ENCODE assay signal across 15 cellular contexts in genomic region chr5:149761461-149761860, GRCh38. TPM values are rescaled to one million over a fixed set of nuclear protein-coding genes. Genes with fewer than 3 reads are reported as not detected.
DNase-seq lines count a peak whose midpoint lies in the region; ATAC-seq, FAIRE-seq and TF ChIP-seq lines count a peak whose summit lies in the region.
"Had no signal": no experiment of that assay in that cellular context is flagged by ENCODE, and none has a peak within 500 bp of the region (broad histone marks: within the 10 kb centered on the region; RNA-seq: fewer than 3 reads in every experiment).

No MANE protein-coding gene starts in this region.

- peaks cover 36% of the 10 kb centered on the region for H3K4me1 Mint-ChIP-seq in type B pancreatic cell (ENCODE audit: unreplicated experiment)
- H3K4me1 Mint-ChIP-seq: CD8-positive, alpha-beta memory T cell had no signal

- H3K4me3 ChIP-seq in epithelial cell of proximal tubule (ENCODE audit: low read depth, low read length), result no peak overlapping the region
- H3K4me3 ChIP-seq: BLaER1, GM23338 had no signal

- DNase-seq in D721Med (ENCODE audit: insufficient read length, low spot score) (no peak), epithelial cell of proximal tubule (ENCODE audit: low read depth) (peak; percentile 76), kidney tubule cell (ENCODE audit: low spot score) (peak; percentile 68), type B pancreatic cell (ENCODE audit: extremely low spot score, unreplicated experiment) (no peak), NCI-H748 (lab: John Stamatoyannopoulos, UW; ENCODE audit: unreplicated experiment) (no peak), DMS79 treated with DMSO at 0.1 percent for 48 hours (lab: John Stamatoyannopoulos, UW) (no peak)
- DNase-seq in stimulated activated naive CD8-positive, alpha-beta T cell treated with anti-CD3 and anti-CD28 coated beads, Interleukin-15, Interleukin-2, amounts not matched to agents 100 U/mL and 50 U/mL, for 24 hours, result no peak
- DNase-seq: AML-193; Caco-2; CD8-positive, alpha-beta memory T cell; DMS 273 treated with DMSO at 0.1 percent for 48 hours; H9 had no signal

- no peaks in the 10 kb centered on the region for H3K9me3 Mint-ChIP-seq in type B pancreatic cell

- TF ChIP-seq CTCF in D721Med (IDR thresholded peaks at IDR 0.05; ENCODE audit: insufficient read depth, missing control alignments) (no peak), epithelial cell of proximal tubule (conservative IDR thresholded peaks at IDR 0.05; ENCODE audit: low read depth, low read length) (no peak), type B pancreatic cell (conservative IDR thresholded peaks at IDR 0.05) (no peak)

- H3K4me3 Mint-ChIP-seq in type B pancreatic cell, result no peak overlapping the region
- H3K4me3 Mint-ChIP-seq: CD8-positive, alpha-beta memory T cell; GM23338; H9; IgD-negative memory B cell had no signal

- no peaks in the 10 kb centered on the region for H3K27me3 Mint-ChIP-seq in type B pancreatic cell
- H3K27me3 Mint-ChIP-seq: CD8-positive, alpha-beta memory T cell; IgD-negative memory B cell had no signal

- H3K36me3 Mint-ChIP-seq in type B pancreatic cell, result no peaks in the 10 kb centered on the region

- H3K27ac Mint-ChIP-seq in type B pancreatic cell, result peak overlapping the region; percentile 55
- H3K27ac Mint-ChIP-seq: CD8-positive, alpha-beta memory T cell; GM23338; H9; IgD-negative memory B cell had no signal

- no peak for ATAC-seq in stimulated activated naive CD8-positive, alpha-beta T cell treated with anti-CD3 and anti-CD28 coated beads, Interleukin-15, Interleukin-2, amounts not matched to agents 100 U/mL and 50 U/mL, for 24 hours
- ATAC-seq: GM23338 had no signal

- peak; percentile 29 for FAIRE-seq in D721Med (lab: Jason Lieb, UNC)

RNA-seq across cellular contexts. Expression of gene PPARGC1B, which starts 31.4 kb away (rescaled TPM):
- total RNA-seq in epithelial cell of proximal tubule (0.81 and 1.3 TPM in 2 replicates), type B pancreatic cell (ENCODE audit: low replicate concordance) (5.4 and 8.5 TPM in 2 replicates)

Comparison
In these comparisons a context has a peak if more than half of its experiments do, and no peak if none do; other contexts are left out.
1. DNase-seq: peak in epithelial cell of proximal tubule (single experiment) and kidney tubule cell (single experiment); none in D721Med (single experiment), type B pancreatic cell (single experiment), NCI-H748 (single experiment), DMS79 treated with DMSO at 0.1 percent for 48 hours (single experiment) and stimulated activated naive CD8-positive, alpha-beta T cell treated with anti-CD3 and anti-CD28 coated beads, Interleukin-15, Interleukin-2, amounts not matched to agents 100 U/mL and 50 U/mL, for 24 hours (single experiment).